In the genomic region with DNA sequence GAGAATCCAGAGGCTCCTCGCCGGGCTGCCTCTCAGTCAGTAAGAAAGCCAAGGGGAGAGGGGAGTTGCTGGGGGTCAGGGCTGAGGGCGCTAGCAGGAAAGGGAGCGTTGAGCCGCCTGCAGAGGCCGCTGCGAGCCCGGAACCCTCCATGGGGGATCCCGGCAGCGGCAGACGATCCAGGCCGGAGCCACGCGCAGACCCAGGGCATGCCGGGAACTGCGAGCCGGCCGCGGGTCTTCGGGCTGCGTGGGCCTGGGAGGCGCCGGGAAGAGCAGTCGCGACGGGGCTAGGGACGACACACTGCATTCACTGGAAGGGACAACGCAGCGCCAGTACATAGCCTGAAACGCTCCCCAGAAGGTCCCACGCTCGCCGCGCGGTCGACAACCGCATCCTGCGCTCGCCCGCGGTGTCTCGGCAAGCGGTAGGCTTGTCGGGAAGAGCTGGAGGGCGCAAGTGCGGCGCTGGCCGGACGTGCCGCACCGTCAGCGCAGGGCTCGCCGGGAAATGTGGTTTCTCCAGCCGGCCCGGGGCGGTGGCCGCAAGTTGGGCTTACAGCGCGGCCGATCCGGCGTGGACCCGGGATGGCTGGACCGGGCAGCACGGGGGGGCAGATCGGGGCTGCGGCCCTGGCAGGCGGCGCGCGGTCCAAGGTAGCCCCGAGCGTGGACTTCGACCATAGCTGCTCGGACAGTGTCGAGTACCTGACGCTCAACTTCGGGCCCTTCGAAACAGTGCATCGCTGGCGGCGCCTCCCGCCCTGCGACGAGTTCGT, we compare ENCODE assay signal across 8 cellular contexts. TPM values are rescaled to one million over a fixed set of nuclear protein-coding genes. Genes with fewer than 3 reads are reported as not detected.
A peak's percentile ranks its signal among the peaks of the same experiment; 100 is the strongest.
DNase-seq lines count a peak whose midpoint lies in the region; ATAC-seq and TF ChIP-seq lines count a peak whose summit lies in the region.

Gene LZTR1 (plus strand): TSS at position 511 of the 776 bp plus-strand sequence. CDS start 75 bp downstream, at position 586.

- H3K27me3 ChIP-seq in liver (ENCODE audit: control insufficient read depth in 4 of 4, insufficient read depth in 4 of 4, low read length in 3 of 4): no peaks in the 10 kb centered on the region

- peaks cover 0 to 6% (median 2%) of the 10 kb centered on the region in 4 donors for H3K36me3 ChIP-seq in liver (ENCODE audit: control insufficient read depth in 4 of 4, insufficient read depth in 3 of 4, low read depth in 1 of 4, low read length in 3 of 4)

- H3K4me1 ChIP-seq in liver (ENCODE audit: control insufficient read depth in 4 of 4, insufficient read depth in 4 of 4, low read length in 3 of 4): peaks cover 7 to 36% (median 27%) of the 10 kb centered on the region in 4 donors

- no peaks in the 10 kb centered on the region for H3K9me3 ChIP-seq in liver (ENCODE audit: control insufficient read depth in 4 of 4, low read length in 3 of 4)

- peak within 1 kb of the TSS; percentile 82 to 94 for H3K9ac ChIP-seq in liver (ENCODE audit: low read depth in 1 of 2, low read length in 2 of 2)

- H3K4me3 ChIP-seq in liver (ENCODE audit: low read depth in 1 of 3, low read length in 3 of 3): peak within 1 kb of the TSS; percentile 71 to 91 (median 85)

- peak; percentile 15 to 67 for TF ChIP-seq RAD21 in liver (IDR thresholded peaks at IDR 0.05)

- peak; percentile 37 for TF ChIP-seq CTCF in liver (IDR thresholded peaks at IDR 0.05; ENCODE audit: low read depth, low read length, missing input control)

- peak; percentile 58 for ATAC-seq in GM18870 (IDR thresholded peaks at IDR 0.05; ENCODE audit: unreplicated experiment)
- peak; percentile 70 for ATAC-seq in HG03108 (IDR thresholded peaks at IDR 0.05; ENCODE audit: unreplicated experiment)

- peak; percentile 79 to 82 for DNase-seq in AML-193 (lab: John Stamatoyannopoulos, UW)
- DNase-seq in NCI-H460 (ENCODE audit: extremely low read depth, low read depth): peak; percentile 65
- DNase-seq in activated CD4-positive, alpha-beta T cell treated with anti-CD3 and anti-CD28 coated beads, Interleukin-2, amount 50 U/mL, for 4 hours: peak; percentile 52 to 53
- peak; percentile 87 for DNase-seq in dermis blood vessel endothelial cell
- peak; percentile 77 for DNase-seq in stimulated activated CD4-positive, alpha-beta T cell treated with anti-CD3 and anti-CD28 coated beads, Interleukin-4, amount 100 ng/mL, for 1 hour

- under 1% methylated on average over 87 of the region's 87 CpGs for whole genome bisulfite sequencing in liver

- H3K27ac ChIP-seq in liver (ENCODE audit: low read depth in 1 of 2, low read length in 2 of 2): peak within 1 kb of the TSS; percentile 86 to 88

TF ChIP-seq in liver, 16 proteins besides CTCF, POLR2A, EP300 and RAD21:
- TF ChIP-seq, protein P1, sequence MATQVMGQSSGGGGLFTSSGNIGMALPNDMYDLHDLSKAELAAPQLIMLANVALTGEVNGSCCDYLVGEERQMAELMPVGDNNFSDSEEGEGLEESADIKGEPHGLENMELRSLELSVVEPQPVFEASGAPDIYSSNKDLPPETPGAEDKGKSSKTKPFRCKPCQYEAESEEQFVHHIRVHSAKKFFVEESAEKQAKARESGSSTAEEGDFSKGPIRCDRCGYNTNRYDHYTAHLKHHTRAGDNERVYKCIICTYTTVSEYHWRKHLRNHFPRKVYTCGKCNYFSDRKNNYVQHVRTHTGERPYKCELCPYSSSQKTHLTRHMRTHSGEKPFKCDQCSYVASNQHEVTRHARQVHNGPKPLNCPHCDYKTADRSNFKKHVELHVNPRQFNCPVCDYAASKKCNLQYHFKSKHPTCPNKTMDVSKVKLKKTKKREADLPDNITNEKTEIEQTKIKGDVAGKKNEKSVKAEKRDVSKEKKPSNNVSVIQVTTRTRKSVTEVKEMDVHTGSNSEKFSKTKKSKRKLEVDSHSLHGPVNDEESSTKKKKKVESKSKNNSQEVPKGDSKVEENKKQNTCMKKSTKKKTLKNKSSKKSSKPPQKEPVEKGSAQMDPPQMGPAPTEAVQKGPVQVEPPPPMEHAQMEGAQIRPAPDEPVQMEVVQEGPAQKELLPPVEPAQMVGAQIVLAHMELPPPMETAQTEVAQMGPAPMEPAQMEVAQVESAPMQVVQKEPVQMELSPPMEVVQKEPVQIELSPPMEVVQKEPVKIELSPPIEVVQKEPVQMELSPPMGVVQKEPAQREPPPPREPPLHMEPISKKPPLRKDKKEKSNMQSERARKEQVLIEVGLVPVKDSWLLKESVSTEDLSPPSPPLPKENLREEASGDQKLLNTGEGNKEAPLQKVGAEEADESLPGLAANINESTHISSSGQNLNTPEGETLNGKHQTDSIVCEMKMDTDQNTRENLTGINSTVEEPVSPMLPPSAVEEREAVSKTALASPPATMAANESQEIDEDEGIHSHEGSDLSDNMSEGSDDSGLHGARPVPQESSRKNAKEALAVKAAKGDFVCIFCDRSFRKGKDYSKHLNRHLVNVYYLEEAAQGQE (IDR thresholded peaks at IDR 0.05): peak; percentile 59
- TF ChIP-seq HNF4G (IDR thresholded peaks at IDR 0.05): no peak
- no peak for TF ChIP-seq TAF1 (conservative IDR thresholded peaks at IDR 0.05)
- TF ChIP-seq, protein P2, sequence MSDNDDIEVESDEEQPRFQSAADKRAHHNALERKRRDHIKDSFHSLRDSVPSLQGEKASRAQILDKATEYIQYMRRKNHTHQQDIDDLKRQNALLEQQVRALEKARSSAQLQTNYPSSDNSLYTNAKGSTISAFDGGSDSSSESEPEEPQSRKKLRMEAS (IDR thresholded peaks at IDR 0.05): no peak
- TF ChIP-seq ZBTB33 (IDR thresholded peaks at IDR 0.05): no peak
- TF ChIP-seq RXRA (IDR thresholded peaks at IDR 0.05): no peak
- peak; percentile 29 for TF ChIP-seq SP1 (IDR thresholded peaks at IDR 0.05)
- no peak for TF ChIP-seq HNF4A (conservative IDR thresholded peaks at IDR 0.05)
- TF ChIP-seq EGR1 (IDR thresholded peaks at IDR 0.05; ENCODE audit: low read depth in 2 of 2): no peak
- TF ChIP-seq, protein P3, sequence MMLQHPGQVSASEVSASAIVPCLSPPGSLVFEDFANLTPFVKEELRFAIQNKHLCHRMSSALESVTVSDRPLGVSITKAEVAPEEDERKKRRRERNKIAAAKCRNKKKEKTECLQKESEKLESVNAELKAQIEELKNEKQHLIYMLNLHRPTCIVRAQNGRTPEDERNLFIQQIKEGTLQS (IDR thresholded peaks at IDR 0.05): no peak
- no peak for TF ChIP-seq NR2F2 (IDR thresholded peaks at IDR 0.05)
- peak in 1 of 2 donors; percentile 65 for TF ChIP-seq GABPA (IDR thresholded peaks at IDR 0.05 in 1 of 2, conservative IDR thresholded peaks at IDR 0.05 in 1 of 2)
- no peak for TF ChIP-seq FOXA1 (IDR thresholded peaks at IDR 0.05)
- TF ChIP-seq FOXA2 (IDR thresholded peaks at IDR 0.05): no peak
- peak; percentile 66 for TF ChIP-seq YY1 (IDR thresholded peaks at IDR 0.05)
- no peak for TF ChIP-seq JUND (IDR thresholded peaks at IDR 0.05)
TF ChIP-seq in liver: peak in this region for 4.

RNA-seq across cellular contexts. Expression of gene LZTR1, which starts in this region (rescaled TPM):
- total RNA-seq in NCI-H460 (2014; rRNA removed; shearing (Covaris generic)): 20.1 and 24.1 TPM in 2 replicates
- polyA plus RNA-seq in NCI-H460 (2014; cell fraction: nucleus; rRNA removed): 115 and 169 TPM in 2 replicates
- total RNA-seq in dermis blood vessel endothelial cell (51.6 and 60.9 TPM in 2 replicates), liver (10 to 100 TPM; 11.1 to 32.5 TPM)
- polyA plus RNA-seq in liver: 10 to 100 TPM in 1 of 2 donors, 1 to 10 TPM in 1; 7.9 to 15.3 TPM

Comparison
In these comparisons a context has a peak if more than half of its experiments do, and no peak if none do; other contexts are left out.
1. Peak in every context shown above with its lines: DNase-seq, ATAC-seq, H3K4me3 ChIP-seq and H3K27ac ChIP-seq.